Comparison of ENCODE assay signal across 8 cellular contexts in the genomic region with DNA sequence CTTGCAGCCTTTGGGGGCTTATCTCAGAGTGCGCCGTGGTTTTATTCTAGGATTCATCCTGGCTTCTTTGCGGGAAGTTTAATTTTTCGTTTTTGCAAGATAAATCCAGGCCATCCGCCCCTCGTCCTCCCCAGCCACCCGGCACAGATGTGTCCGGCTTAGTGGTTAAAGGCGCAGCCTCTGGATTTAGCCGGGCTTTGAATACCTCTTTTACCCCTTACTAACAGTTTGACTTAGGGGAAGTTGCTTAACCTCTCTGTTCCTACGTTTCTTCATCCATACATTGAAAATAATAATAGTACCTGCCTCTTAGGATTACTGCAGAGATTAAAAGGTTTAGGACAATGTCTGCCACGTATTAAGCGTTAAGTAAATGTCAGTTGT. TPM values are rescaled to one million over a fixed set of nuclear protein-coding genes. Genes with fewer than 3 reads are reported as not detected.
A peak's percentile ranks its signal among the peaks of the same experiment; 100 is the strongest.
DNase-seq lines count a peak whose midpoint lies in the region; ATAC-seq and FAIRE-seq lines count a peak whose summit lies in the region.

No MANE protein-coding gene starts in this region.

- H3K9me3 ChIP-seq in iPS-18c (ENCODE audit: control insufficient read depth, insufficient read depth, low read length) (no peaks in the 10 kb centered on the region), small intestine (ENCODE audit: control insufficient read depth, low read depth) (no peaks in the 10 kb centered on the region)

- peak; percentile 21 for ATAC-seq in GM21717 (IDR thresholded peaks at IDR 0.05; ENCODE audit: unreplicated experiment)
- no peak for ATAC-seq in activated naive CD8-positive, alpha-beta T cell treated with anti-CD3 and anti-CD28 coated beads, Interleukin-2, amount 50 U/mL, for 24 hours
- no peak for ATAC-seq in HG03565 (IDR thresholded peaks at IDR 0.05; ENCODE audit: unreplicated experiment)

- H3K4me1 ChIP-seq in small intestine (ENCODE audit: control insufficient read depth in 2 of 2, insufficient read depth in 1 of 2, low read depth in 1 of 2, low read length in 1 of 2) = no peaks in the 10 kb centered on the region

- no peak for FAIRE-seq in small intestine (lab: Jason Lieb, UNC)

- H3K4me3 Mint-ChIP-seq in activated naive CD8-positive, alpha-beta T cell treated with anti-CD3 and anti-CD28 coated beads, Interleukin-2, amount 50 U/mL, for 24 hours = peak overlapping the region; percentile 92

- H3K4me1 Mint-ChIP-seq in activated naive CD8-positive, alpha-beta T cell treated with anti-CD3 and anti-CD28 coated beads, Interleukin-2, amount 50 U/mL, for 24 hours = peaks cover 20% of the 10 kb centered on the region

- peaks cover 1% of the 10 kb centered on the region for H3K27me3 Mint-ChIP-seq in activated naive CD8-positive, alpha-beta T cell treated with anti-CD3 and anti-CD28 coated beads, Interleukin-2, amount 50 U/mL, for 24 hours

- WGBS in small intestine, 3 donors = 0 to 1% (median 0%) methylated on average over 13 of the region's 13 CpGs

- no peaks in the 10 kb centered on the region for H3K27me3 ChIP-seq in small intestine (ENCODE audit: control insufficient read depth in 2 of 2, insufficient read depth in 2 of 2, low read length in 2 of 2)

- H3K9me3 Mint-ChIP-seq in activated naive CD8-positive, alpha-beta T cell treated with anti-CD3 and anti-CD28 coated beads, Interleukin-2, amount 50 U/mL, for 24 hours = no peaks in the 10 kb centered on the region

- no peaks in the 10 kb centered on the region for H3K36me3 ChIP-seq in small intestine (ENCODE audit: control insufficient read depth in 2 of 2, insufficient read depth in 2 of 2, low read length in 2 of 2)

- H3K4me3 ChIP-seq in iPS-18c (ENCODE audit: insufficient read depth, low read depth, low read length) = peak overlapping the region; percentile 82
- peak overlapping the region; percentile 61 to 75 for H3K4me3 ChIP-seq in small intestine (ENCODE audit: low read depth in 1 of 2, low read length in 2 of 2)

- peak; percentile 3 for DNase-seq in NCI-H2029 (lab: John Stamatoyannopoulos, UW)
- no peak for DNase-seq in NCI-H2029 treated with DMSO at 0.1 percent for 48 hours (lab: John Stamatoyannopoulos, UW)
- peak; percentile 62 for DNase-seq in NAMALWA (ENCODE audit: low spot score)
- DNase-seq in activated naive CD8-positive, alpha-beta T cell treated with anti-CD3 and anti-CD28 coated beads, Interleukin-2, amount 50 U/mL, for 24 hours = no peak
- peak; percentile 32 for DNase-seq in small intestine

- peak overlapping the region in 1 of 2 donors; percentile 74 for H3K27ac ChIP-seq in small intestine (ENCODE audit: low read depth in 1 of 2, low read length in 1 of 2)

- H3K36me3 Mint-ChIP-seq in activated naive CD8-positive, alpha-beta T cell treated with anti-CD3 and anti-CD28 coated beads, Interleukin-2, amount 50 U/mL, for 24 hours (ENCODE audit: low read depth) = peaks cover 21% of the 10 kb centered on the region

- peak overlapping the region; percentile 95 for H3K27ac Mint-ChIP-seq in activated naive CD8-positive, alpha-beta T cell treated with anti-CD3 and anti-CD28 coated beads, Interleukin-2, amount 50 U/mL, for 24 hours

RNA-seq across cellular contexts. Expression of gene ECT2, which starts 0.7 kb away (rescaled TPM):
- 10 to 100 TPM in 1 of 3 donors, 1 to 10 TPM in 2; 3.0 to 16.8 (median 3.6) TPM for polyA plus RNA-seq in small intestine

RNA-seq across cellular contexts. Expression of gene NCEH1, which starts 40.3 kb away (rescaled TPM):
- polyA plus RNA-seq in small intestine = 1 to 10 TPM; 1.1 to 5.0 (median 1.6) TPM

Comparison
In these comparisons a context has a peak if more than half of its experiments do, and no peak if none do; other contexts are left out.
1. DNase-seq: peak in NCI-H2029 (single experiment), NAMALWA (single experiment) and small intestine (single experiment); none in NCI-H2029 treated with DMSO at 0.1 percent for 48 hours (single experiment) and activated naive CD8-positive, alpha-beta T cell treated with anti-CD3 and anti-CD28 coated beads, Interleukin-2, amount 50 U/mL, for 24 hours (single experiment).